11 cellular contexts compared by ENCODE assay signal in genomic region chr7:134767567-134768168, GRCh38. TPM values are rescaled to one million over a fixed set of nuclear protein-coding genes. Genes with fewer than 3 reads are reported as not detected.
DNase-seq lines count a peak whose midpoint lies in the region; ATAC-seq and TF ChIP-seq lines count a peak whose summit lies in the region.
"Had no signal": no experiment of that assay in that cellular context is flagged by ENCODE, and none has a peak within 500 bp of the region (broad histone marks: within the 10 kb centered on the region; RNA-seq: fewer than 3 reads in every experiment).

No MANE protein-coding gene starts in this region.

- intact Hi-C loops in thyroid gland (cut with DNase I), result no loop called here
- intact Hi-C loops in activated CD4-positive, alpha-beta T cell treated with anti-CD3 and anti-CD28 coated beads, Interleukin-2, amount 10 ng/mL, durations not matched to agents 24 days and 14 days (cut with micrococcal nuclease), result no loop called here

- no peak for DNase-seq in right atrium auricular region (ENCODE audit: low spot score)
- no peak for DNase-seq in thyroid gland
- DNase-seq in T-helper 17 cell, result no peak
- DNase-seq in activated CD4-positive, alpha-beta T cell treated with anti-CD3 and anti-CD28 coated beads, Interleukin-2, amount 10 ng/mL, durations not matched to agents 24 days and 14 days, result no peak
- DNase-seq in activated CD8-positive, alpha-beta T cell treated with anti-CD3 and anti-CD28 coated beads, Interleukin-2, amount 10 ng/mL, durations not matched to agents 7 days and 5 days, result no peak
- DNase-seq: activated T-cell treated with anti-CD3 and anti-CD28 coated beads, Interleukin-2, amount 50 U/mL, for 4 hours; DMS 273 treated with DMSO at 0.1 percent for 48 hours had no signal

- peaks cover 0 to 2% (median 0%) of the 10 kb centered on the region in 3 donors for H3K9me3 Mint-ChIP-seq in IgD-negative memory B cell
- H3K9me3 Mint-ChIP-seq in activated CD4-positive, alpha-beta T cell treated with anti-CD3 and anti-CD28 coated beads, Interleukin-2, amount 10 ng/mL, durations not matched to agents 24 days and 14 days, result no peaks in the 10 kb centered on the region
- H3K9me3 Mint-ChIP-seq in activated CD8-positive, alpha-beta T cell treated with anti-CD3 and anti-CD28 coated beads, Interleukin-2, amount 10 ng/mL, durations not matched to agents 7 days and 5 days (ENCODE audit: insufficient read depth), result no peaks in the 10 kb centered on the region
- H3K9me3 Mint-ChIP-seq: activated T-cell treated with anti-CD3 and anti-CD28 coated beads, Interleukin-2, amount 50 U/mL, for 4 hours had no signal

- WGBS in thyroid gland, 2 donors, result 59 to 72% methylated on average over 5 of the region's 5 CpGs

- H3K36me3 Mint-ChIP-seq in IgD-negative memory B cell (no peaks in the 10 kb centered on the region), T-helper 17 cell (ENCODE audit: low read depth) (peaks cover 2% of the 10 kb centered on the region)
- H3K36me3 Mint-ChIP-seq in activated CD4-positive, alpha-beta T cell treated with anti-CD3 and anti-CD28 coated beads, Interleukin-2, amount 10 ng/mL, durations not matched to agents 24 days and 14 days (ENCODE audit: low read depth), result no peaks in the 10 kb centered on the region
- no peaks in the 10 kb centered on the region for H3K36me3 Mint-ChIP-seq in activated CD8-positive, alpha-beta T cell treated with anti-CD3 and anti-CD28 coated beads, Interleukin-2, amount 10 ng/mL, durations not matched to agents 7 days and 5 days (ENCODE audit: low read depth)

- CTCF ChIA-PET in activated CD8-positive, alpha-beta T cell treated with anti-CD3 and anti-CD28 coated beads, Interleukin-2, amount 10 ng/mL, durations not matched to agents 7 days and 5 days (lab: Charles Lee), result interaction anchor here (1.0 kb wide), 1 partner anchor 31 kb away, joined by 3 read pairs; no protein-coding TSS in a partner anchor

- ATAC-seq in GM21360 (IDR thresholded peaks at IDR 0.05; ENCODE audit: unreplicated experiment) (peak; percentile 52), T-helper 17 cell (no peak)
- no peak for ATAC-seq in activated CD8-positive, alpha-beta T cell treated with anti-CD3 and anti-CD28 coated beads, Interleukin-2, amount 10 ng/mL, durations not matched to agents 7 days and 5 days
- ATAC-seq: left lobe of liver had no signal

- H3K4me3 ChIP-seq in right atrium auricular region, result no peak overlapping the region
- no peak overlapping the region for H3K4me3 ChIP-seq in thyroid gland (replicated peaks in 1 of 3)

- H3K27ac ChIP-seq in right atrium auricular region (peak overlapping the region; percentile 70 to 78), thyroid gland (peak overlapping the region in 2 of 3 donors; percentile 35 to 51)

- TF ChIP-seq CTCF in right atrium auricular region (IDR thresholded peaks at IDR 0.05) (no peak), thyroid gland (IDR thresholded peaks at IDR 0.05) (no peak)

- H3K36me3 ChIP-seq in right atrium auricular region, result no peaks in the 10 kb centered on the region
- no peaks in the 10 kb centered on the region for H3K36me3 ChIP-seq in thyroid gland
- H3K36me3 ChIP-seq: brain microvascular endothelial cell had no signal

- H3K9me3 ChIP-seq in right atrium auricular region, result no peaks in the 10 kb centered on the region
- no peaks in the 10 kb centered on the region for H3K9me3 ChIP-seq in thyroid gland
- H3K9me3 ChIP-seq in T-helper 17 cell (ENCODE audit: control insufficient read depth, low read length, poor library complexity, severe bottlenecking), result no peaks in the 10 kb centered on the region

- POLR2A ChIA-PET in activated CD8-positive, alpha-beta T cell treated with anti-CD3 and anti-CD28 coated beads, Interleukin-2, amount 10 ng/mL, durations not matched to agents 7 days and 5 days (lab: Charles Lee), result no interaction called here

- TF ChIP-seq POLR2A in thyroid gland (IDR thresholded peaks at IDR 0.05), result no peak

- H3K27ac Mint-ChIP-seq in IgD-negative memory B cell, result peak overlapping the region; percentile 74 to 92 (median 91)
- no peak overlapping the region for H3K27ac Mint-ChIP-seq in T-helper 17 cell
- H3K27ac Mint-ChIP-seq in activated CD4-positive, alpha-beta T cell treated with anti-CD3 and anti-CD28 coated beads, Interleukin-2, amount 10 ng/mL, durations not matched to agents 24 days and 14 days, result no peak overlapping the region
- no peak overlapping the region for H3K27ac Mint-ChIP-seq in activated CD8-positive, alpha-beta T cell treated with anti-CD3 and anti-CD28 coated beads, Interleukin-2, amount 10 ng/mL, durations not matched to agents 7 days and 5 days

- H3K27me3 ChIP-seq in right atrium auricular region (no peaks in the 10 kb centered on the region), thyroid gland (no peaks in the 10 kb centered on the region)
- H3K27me3 ChIP-seq: brain microvascular endothelial cell had no signal

- H3K27me3 Mint-ChIP-seq in IgD-negative memory B cell (no peaks in the 10 kb centered on the region), T-helper 17 cell (peaks cover 34% of the 10 kb centered on the region)
- H3K27me3 Mint-ChIP-seq in activated CD4-positive, alpha-beta T cell treated with anti-CD3 and anti-CD28 coated beads, Interleukin-2, amount 10 ng/mL, durations not matched to agents 24 days and 14 days, result peaks cover 1% of the 10 kb centered on the region
- no peaks in the 10 kb centered on the region for H3K27me3 Mint-ChIP-seq in activated CD8-positive, alpha-beta T cell treated with anti-CD3 and anti-CD28 coated beads, Interleukin-2, amount 10 ng/mL, durations not matched to agents 7 days and 5 days (ENCODE audit: low read depth)

- H3K4me1 Mint-ChIP-seq in IgD-negative memory B cell, result peaks cover 21 to 23% (median 22%) of the 10 kb centered on the region in 3 donors
- H3K4me1 Mint-ChIP-seq in T-helper 17 cell, result peaks cover 5% of the 10 kb centered on the region
- no peaks in the 10 kb centered on the region for H3K4me1 Mint-ChIP-seq in activated CD4-positive, alpha-beta T cell treated with anti-CD3 and anti-CD28 coated beads, Interleukin-2, amount 10 ng/mL, durations not matched to agents 24 days and 14 days
- no peaks in the 10 kb centered on the region for H3K4me1 Mint-ChIP-seq in activated CD8-positive, alpha-beta T cell treated with anti-CD3 and anti-CD28 coated beads, Interleukin-2, amount 10 ng/mL, durations not matched to agents 7 days and 5 days (ENCODE audit: low read depth)

- peak overlapping the region in 3 of 4 donors; percentile 28 to 74 (median 55) for H3K4me3 Mint-ChIP-seq in IgD-negative memory B cell
- H3K4me3 Mint-ChIP-seq in T-helper 17 cell, result no peak overlapping the region
- H3K4me3 Mint-ChIP-seq in activated CD4-positive, alpha-beta T cell treated with anti-CD3 and anti-CD28 coated beads, Interleukin-2, amount 10 ng/mL, durations not matched to agents 24 days and 14 days, result no peak overlapping the region
- no peak overlapping the region for H3K4me3 Mint-ChIP-seq in activated CD8-positive, alpha-beta T cell treated with anti-CD3 and anti-CD28 coated beads, Interleukin-2, amount 10 ng/mL, durations not matched to agents 7 days and 5 days
- H3K4me3 Mint-ChIP-seq: activated T-cell treated with anti-CD3 and anti-CD28 coated beads, Interleukin-2, amount 50 U/mL, for 4 hours had no signal

- H3K4me1 ChIP-seq in right atrium auricular region, result peaks cover 0 to 26% of the 10 kb centered on the region in 2 donors
- no peaks in the 10 kb centered on the region for H3K4me1 ChIP-seq in thyroid gland

RNA-seq across cellular contexts. Expression of gene CALD1, which starts 11.8 kb away (rescaled TPM):
- polyA plus RNA-seq in IgD-negative memory B cell, result 0.89 TPM
- total RNA-seq in right atrium auricular region, result 100 to 1,000 TPM; 119 to 157 TPM
- 100 to 1,000 TPM; 141 to 223 (median 169) TPM for total RNA-seq in thyroid gland
- 1 to 10 TPM in 1 of 2 donors, under 1 TPM in 1; 0.62 to 9.2 TPM for total RNA-seq in T-helper 17 cell
- 7.2 and 8.2 TPM in 2 replicates for total RNA-seq in activated CD4-positive, alpha-beta T cell treated with anti-CD3 and anti-CD28 coated beads, Interleukin-2, amount 10 ng/mL, durations not matched to agents 24 days and 14 days
- under 1 TPM in 1 of 2 experiments, not detected in 1; 0.55 TPM for total RNA-seq in activated CD8-positive, alpha-beta T cell treated with anti-CD3 and anti-CD28 coated beads, Interleukin-2, amount 10 ng/mL, durations not matched to agents 7 days and 5 days

Comparison
In these comparisons a context has a peak if more than half of its experiments do, and no peak if none do; other contexts are left out.
1. H3K27ac Mint-ChIP-seq: peak in IgD-negative memory B cell (3 of 3); none in T-helper 17 cell (single experiment), activated CD4-positive, alpha-beta T cell treated with anti-CD3 and anti-CD28 coated beads, Interleukin-2, amount 10 ng/mL, durations not matched to agents 24 days and 14 days (single experiment) and activated CD8-positive, alpha-beta T cell treated with anti-CD3 and anti-CD28 coated beads, Interleukin-2, amount 10 ng/mL, durations not matched to agents 7 days and 5 days (single experiment).
2. H3K4me3 Mint-ChIP-seq: peak in IgD-negative memory B cell (3 of 4); none in T-helper 17 cell (single experiment), activated CD4-positive, alpha-beta T cell treated with anti-CD3 and anti-CD28 coated beads, Interleukin-2, amount 10 ng/mL, durations not matched to agents 24 days and 14 days (single experiment) and activated CD8-positive, alpha-beta T cell treated with anti-CD3 and anti-CD28 coated beads, Interleukin-2, amount 10 ng/mL, durations not matched to agents 7 days and 5 days (single experiment).
3. RNA of gene CALD1, which starts 11.8 kb away (total RNA-seq): 141 to 223 TPM in thyroid gland and 119 to 157 TPM in right atrium auricular region; 0.62 to 9.2 TPM in T-helper 17 cell, 7.2 to 8.2 TPM in activated CD4-positive, alpha-beta T cell treated with anti-CD3 and anti-CD28 coated beads, Interleukin-2, amount 10 ng/mL, durations not matched to agents 24 days and 14 days and 0.55 TPM in activated CD8-positive, alpha-beta T cell treated with anti-CD3 and anti-CD28 coated beads, Interleukin-2, amount 10 ng/mL, durations not matched to agents 7 days and 5 days; every median in the first group is over 10 times any median in the second.